In the genomic region with DNA sequence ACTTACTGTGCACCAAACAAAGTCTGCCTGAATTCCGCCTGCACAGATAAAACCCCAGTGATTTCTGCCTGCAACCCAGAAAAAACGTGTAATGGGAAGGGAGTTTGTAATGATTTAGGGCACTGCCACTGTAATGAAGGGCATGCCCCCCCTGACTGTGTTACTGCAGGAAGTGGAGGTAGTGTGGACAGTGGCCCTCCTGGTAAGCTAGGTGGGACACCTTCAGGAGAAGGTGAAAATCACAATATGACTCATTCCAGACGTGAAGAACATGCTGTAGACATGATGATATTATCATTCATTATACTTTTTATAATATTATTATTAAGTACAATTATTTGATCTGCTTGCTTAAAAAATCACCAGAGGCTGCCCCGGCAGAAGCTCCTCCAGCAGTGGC, we compare ENCODE assay signal across 39 cellular contexts.
"Had no signal": no experiment of that assay in that cellular context is flagged by ENCODE, and none has a peak within 500 bp of the region (broad histone marks: within the 10 kb centered on the region; RNA-seq: fewer than 3 reads in every experiment).

No MANE protein-coding gene starts in this region.

- H3K4me1 Mint-ChIP-seq: activated CD4-positive, alpha-beta T cell treated with anti-CD3 and anti-CD28 coated beads, Interleukin-2, amount 10 ng/mL, durations not matched to agents 24 days and 14 days; mesothelial cell of epicardium; nephron progenitor cell; stimulated activated memory B cell treated with anti-CD40 and anti-IgM and Interleukin-4, amounts not matched to agents 10 μg/mL and 1 μg/mL and 100 μg/mL, for 72 hours; stimulated activated naive CD8-positive, alpha-beta T cell treated with anti-CD3 and anti-CD28 coated beads, Interleukin-15, amount 100 ng/mL, for 72 hours had no signal

- DNase-seq: activated CD4-positive, alpha-beta memory T cell treated with anti-CD3 and anti-CD28 coated beads, Interleukin-2, amount 10 ng/mL, durations not matched to agents 7 days and 5 days; activated CD4-positive, alpha-beta T cell treated with anti-CD3 and anti-CD28 coated beads, Interleukin-2, amount 10 ng/mL, durations not matched to agents 24 days and 14 days; activated CD8-positive, alpha-beta memory T cell treated with anti-CD3 and anti-CD28 coated beads, Interleukin-2, amount 10 ng/mL, durations not matched to agents 7 days and 5 days; activated effector memory CD4-positive, alpha-beta T cell treated with Interleukin-2 at 50 U/mL for 16 hours; activated naive CD4-positive, alpha-beta T cell treated with Interleukin-2 at 50 U/mL for 16 hours; activated T-cell treated with anti-CD3 and anti-CD28 coated beads, Interleukin-2, amount 50 U/mL, for 72 hours; anterior cingulate cortex; body of pancreas; dorsolateral prefrontal cortex; effector memory CD4-positive, alpha-beta T cell; erythroblast; head of caudate nucleus; hippocampal formation; left cardiac atrium; mammary epithelial cell; naive B cell; nephron progenitor cell; ovary; stimulated activated CD4-positive, alpha-beta T cell treated with anti-CD3 and anti-CD28 coated beads, Interleukin-12 subunit alpha, Interleukin-12 subunit beta, amount 100 ng/mL, for 4 hours; stimulated activated CD4-positive, alpha-beta T cell treated with anti-CD3 and anti-CD28 coated beads, Interleukin-4, amount 100 ng/mL, for 24 hours; stimulated activated naive CD8-positive, alpha-beta T cell treated with anti-CD3 and anti-CD28 coated beads, Interleukin-15, amount 100 ng/mL, for 72 hours; substantia nigra; T1000; uterus; WERI-Rb-1 had no signal

- H3K27ac ChIP-seq: body of pancreas, cardiac muscle cell, coronary artery, dorsolateral prefrontal cortex, gastroesophageal sphincter, neutrophil, ovary, skin epidermis, uterus, WERI-Rb-1 had no signal

- H3K27me3 ChIP-seq: body of pancreas, cardiac muscle cell, dorsolateral prefrontal cortex, gastroesophageal sphincter, neutrophil, ovary, uterus had no signal

- H3K9me3 ChIP-seq: body of pancreas, gastroesophageal sphincter, neutrophil, ovary, uterus had no signal

- H3K4me1 ChIP-seq: body of pancreas, gastroesophageal sphincter, uterus had no signal

- H3K4me3 ChIP-seq: body of pancreas, cardiac muscle cell, coronary artery, dorsolateral prefrontal cortex, gastroesophageal sphincter, ovary, skin epidermis, uterus had no signal

- H3K36me3 ChIP-seq: ovary, uterus had no signal

- FAIRE-seq: keratinocyte had no signal

- ATAC-seq: activated CD4-positive, CD25-positive, alpha-beta regulatory T cell treated with anti-CD3 and anti-CD28 coated beads, Interleukin-2, amount 50 U/mL, for 24 hours; activated CD8-positive, alpha-beta memory T cell treated with anti-CD3 and anti-CD28 coated beads, Interleukin-2, amount 10 ng/mL, durations not matched to agents 7 days and 5 days; activated T-cell treated with anti-CD3 and anti-CD28 coated beads, Interleukin-2, amount 50 U/mL, for 72 hours; body of pancreas; gastroesophageal sphincter; left cardiac atrium; sciatic nerve; stimulated activated memory B cell treated with anti-CD40 and anti-IgM and Interleukin-4, amounts not matched to agents 10 μg/mL and 1 μg/mL and 100 μg/mL, for 72 hours; stimulated activated naive CD8-positive, alpha-beta T cell treated with anti-CD3 and anti-CD28 coated beads, Interleukin-15, amount 100 ng/mL, for 72 hours had no signal

- H3K4me3 Mint-ChIP-seq: activated CD4-positive, alpha-beta memory T cell treated with anti-CD3 and anti-CD28 coated beads, Interleukin-2, amount 10 ng/mL, durations not matched to agents 7 days and 5 days; activated CD4-positive, alpha-beta T cell treated with anti-CD3 and anti-CD28 coated beads, Interleukin-2, amount 10 ng/mL, durations not matched to agents 24 days and 14 days; activated CD8-positive, alpha-beta memory T cell treated with anti-CD3 and anti-CD28 coated beads, Interleukin-2, amount 10 ng/mL, durations not matched to agents 7 days and 5 days; activated naive CD8-positive, alpha-beta T cell; activated T-cell treated with anti-CD3 and anti-CD28 coated beads, Interleukin-2, amount 50 U/mL, for 72 hours; mesothelial cell of epicardium; naive B cell; nephron progenitor cell; stimulated activated memory B cell treated with anti-CD40 and anti-IgM and Interleukin-4, amounts not matched to agents 10 μg/mL and 1 μg/mL and 100 μg/mL, for 72 hours; stimulated activated naive CD8-positive, alpha-beta T cell treated with anti-CD3 and anti-CD28 coated beads, Interleukin-15, amount 100 ng/mL, for 72 hours; T-helper 1 cell treated with Interleukin-12 subunit alpha and Interleukin-12 subunit beta and Interleukin-4 antibody, amounts not matched to agents 30 μg/mL and 1 μg/mL, for 36 hours; type B pancreatic cell had no signal

- H3K27ac Mint-ChIP-seq: activated CD4-positive, alpha-beta memory T cell treated with anti-CD3 and anti-CD28 coated beads, Interleukin-2, amount 10 ng/mL, durations not matched to agents 7 days and 5 days; activated CD4-positive, alpha-beta T cell treated with anti-CD3 and anti-CD28 coated beads, Interleukin-2, amount 10 ng/mL, durations not matched to agents 24 days and 14 days; activated CD8-positive, alpha-beta memory T cell treated with anti-CD3 and anti-CD28 coated beads, Interleukin-2, amount 10 ng/mL, durations not matched to agents 7 days and 5 days; activated naive CD8-positive, alpha-beta T cell; activated T-cell treated with anti-CD3 and anti-CD28 coated beads, Interleukin-2, amount 50 U/mL, for 72 hours; mesothelial cell of epicardium; naive B cell; nephron progenitor cell; progenitor cell of endocrine pancreas; stimulated activated memory B cell treated with anti-CD40 and anti-IgM and Interleukin-4, amounts not matched to agents 10 μg/mL and 1 μg/mL and 100 μg/mL, for 72 hours; stimulated activated naive CD8-positive, alpha-beta T cell treated with anti-CD3 and anti-CD28 coated beads, Interleukin-15, amount 100 ng/mL, for 72 hours; T-helper 1 cell treated with Interleukin-12 subunit alpha and Interleukin-12 subunit beta and Interleukin-4 antibody, amounts not matched to agents 30 μg/mL and 1 μg/mL, for 36 hours; type B pancreatic cell had no signal

- H3K27me3 Mint-ChIP-seq: activated CD4-positive, alpha-beta memory T cell treated with anti-CD3 and anti-CD28 coated beads, Interleukin-2, amount 10 ng/mL, durations not matched to agents 7 days and 5 days; activated CD4-positive, alpha-beta T cell treated with anti-CD3 and anti-CD28 coated beads, Interleukin-2, amount 10 ng/mL, durations not matched to agents 24 days and 14 days; activated CD8-positive, alpha-beta memory T cell treated with anti-CD3 and anti-CD28 coated beads, Interleukin-2, amount 10 ng/mL, durations not matched to agents 7 days and 5 days; activated naive CD8-positive, alpha-beta T cell; naive B cell; progenitor cell of endocrine pancreas; stimulated activated memory B cell treated with anti-CD40 and anti-IgM and Interleukin-4, amounts not matched to agents 10 μg/mL and 1 μg/mL and 100 μg/mL, for 72 hours; stimulated activated naive CD8-positive, alpha-beta T cell treated with anti-CD3 and anti-CD28 coated beads, Interleukin-15, amount 100 ng/mL, for 72 hours; type B pancreatic cell had no signal

- H3K9me3 Mint-ChIP-seq: type B pancreatic cell had no signal
